Comparison of ENCODE assay signal across 14 cellular contexts in genomic region chr11:7538023-7538422, GRCh38. TPM values are rescaled to one million over a fixed set of nuclear protein-coding genes. Genes with fewer than 3 reads are reported as not detected.
DNase-seq lines count a peak whose midpoint lies in the region; ATAC-seq and TF ChIP-seq lines count a peak whose summit lies in the region.
"Had no signal": no experiment of that assay in that cellular context is flagged by ENCODE, and none has a peak within 500 bp of the region (broad histone marks: within the 10 kb centered on the region; RNA-seq: fewer than 3 reads in every experiment).

No MANE protein-coding gene starts in this region.

- CTCF ChIA-PET in Caco-2 (lab: Charles Lee), result interaction anchor here (0.9 to 2.4 kb wide), 3 partner anchors 11 to 34 kb away, joined by 3 to 7 read pairs (median 5); no protein-coding TSS in a partner anchor

- H3K36me3 Mint-ChIP-seq in Caco-2 (ENCODE audit: insufficient read depth, unreplicated experiment), result peaks cover 6% of the 10 kb centered on the region
- H3K36me3 Mint-ChIP-seq in T-helper 17 cell (ENCODE audit: low read depth), result peaks cover 7% of the 10 kb centered on the region

- intact Hi-C loops in Caco-2 (cut with micrococcal nuclease; ENCODE audit: unreplicated experiment), result loop anchor here (1.0 to 2.0 kb wide), 2 partner anchors 25 to 53 kb away; partner anchors contain the start of genes OLFML1 and PPFIBP2
- intact Hi-C loops in gastrocnemius medialis (cut with DNase I; ENCODE audit: low total_unique reads), result no loop called here
- intact Hi-C loops in breast epithelium (cut with DNase I; ENCODE audit: low total_unique reads), result no loop called here

- BruUV-seq in Caco-2 (replicated peaks; lab: Mats Ljungman, UMichigan), result no TSS peak

- in situ Hi-C loops in gastrocnemius medialis (cut with MboI; ENCODE audit: low sequenced_read_pairs in 4 of 4), result no loop called here

- TF ChIP-seq POLR2A in gastroesophageal sphincter (IDR thresholded peaks at IDR 0.05), result no peak
- TF ChIP-seq POLR2A in gastrocnemius medialis (IDR thresholded peaks at IDR 0.05), result peak in 1 of 2 donors; percentile 7
- no peak for TF ChIP-seq POLR2A in breast epithelium (IDR thresholded peaks at IDR 0.05)

- H3K27ac ChIP-seq in gastroesophageal sphincter (peak overlapping the region in 2 of 4 donors; percentile 12 to 36), gastrocnemius medialis (peak overlapping the region in 3 of 4 donors; percentile 12 to 57 (median 55)), breast epithelium (peak overlapping the region in 1 of 2 donors; percentile 34)
- H3K27ac ChIP-seq: lower lobe of right lung, uterus had no signal

- H3K4me1 Mint-ChIP-seq in Caco-2 (ENCODE audit: low read depth, unreplicated experiment) (peaks cover 51% of the 10 kb centered on the region), T-helper 17 cell (peaks cover 73% of the 10 kb centered on the region)

- H3K9me3 Mint-ChIP-seq in Caco-2 (ENCODE audit: unreplicated experiment), result no peaks in the 10 kb centered on the region

- ATAC-seq in T-helper 17 cell (peak; percentile 66), gastroesophageal sphincter (peak; percentile 65), gastrocnemius medialis (peak; percentile 68 to 74), GM21528 (IDR thresholded peaks at IDR 0.05; ENCODE audit: low FRiP score, unreplicated experiment) (no peak)
- ATAC-seq: lower lobe of right lung had no signal

- H3K27me3 ChIP-seq in Caco-2 (replicated peaks; ENCODE audit: control insufficient read depth, insufficient read depth, low read length) (no peaks in the 10 kb centered on the region), gastroesophageal sphincter (no peaks in the 10 kb centered on the region), gastrocnemius medialis (no peaks in the 10 kb centered on the region), breast epithelium (no peaks in the 10 kb centered on the region)
- H3K27me3 ChIP-seq: uterus had no signal

- H3K36me3 ChIP-seq in Caco-2 (ENCODE audit: control insufficient read depth, insufficient read depth, low read length), result no peaks in the 10 kb centered on the region
- H3K36me3 ChIP-seq in gastroesophageal sphincter, result no peaks in the 10 kb centered on the region
- H3K36me3 ChIP-seq in gastrocnemius medialis, result no peaks in the 10 kb centered on the region
- H3K36me3 ChIP-seq in breast epithelium, result no peaks in the 10 kb centered on the region
- H3K36me3 ChIP-seq: lower lobe of right lung, uterus had no signal

- TF ChIP-seq CTCF in Caco-2 (IDR thresholded peaks at IDR 0.05; ENCODE audit: insufficient read depth in 1 of 2, low read depth in 1 of 2, low read length in 1 of 2, severe bottlenecking in 1 of 2, unreplicated experiment in 1 of 2) (no peak), gastroesophageal sphincter (IDR thresholded peaks at IDR 0.05) (no peak), gastrocnemius medialis (IDR thresholded peaks at IDR 0.05 in 4 of 5, conservative IDR thresholded peaks at IDR 0.05 in 1 of 5) (no peak), breast epithelium (IDR thresholded peaks at IDR 0.05) (no peak)

- 46 to 55% methylated on average over 3 to 5 of the region's 8 CpGs for WGBS in gastroesophageal sphincter (ENCODE audit: low coverage in 1 of 2), 2 donors

- H3K4me1 ChIP-seq in Caco-2 (peaks cover 44% of the 10 kb centered on the region), gastroesophageal sphincter (peaks cover 0 to 8% (median 0%) of the 10 kb centered on the region in 3 donors), gastrocnemius medialis (peaks cover 23 to 29% of the 10 kb centered on the region in 2 donors), breast epithelium (no peaks in the 10 kb centered on the region)
- H3K4me1 ChIP-seq: uterus had no signal

- DNase-seq in Caco-2 (no peak), T-helper 17 cell (no peak), gastrocnemius medialis (peak; percentile 32 to 66), NCI-H1436 treated with DMSO at 0.1 percent for 48 hours (lab: John Stamatoyannopoulos, UW) (no peak), activated gamma-delta T cell treated with Interleukin-2 at 50 U/mL for 16 hours (no peak), breast epithelium (ENCODE audit: low spot score in 2 of 2) (no peak)
- DNase-seq: Calu3, lower lobe of right lung, MM.1S had no signal

- H3K9me3 ChIP-seq in Caco-2, result no peaks in the 10 kb centered on the region
- no peaks in the 10 kb centered on the region for H3K9me3 ChIP-seq in T-helper 17 cell (ENCODE audit: control insufficient read depth, low read length, poor library complexity, severe bottlenecking)
- H3K9me3 ChIP-seq in gastroesophageal sphincter, result no peaks in the 10 kb centered on the region
- H3K9me3 ChIP-seq in gastrocnemius medialis, result no peaks in the 10 kb centered on the region
- no peaks in the 10 kb centered on the region for H3K9me3 ChIP-seq in breast epithelium
- H3K9me3 ChIP-seq: lower lobe of right lung, uterus had no signal

- H3K27ac Mint-ChIP-seq in Caco-2 (ENCODE audit: unreplicated experiment), result peak overlapping the region; percentile 58
- H3K27ac Mint-ChIP-seq in T-helper 17 cell, result peak overlapping the region; percentile 85

- POLR2A ChIA-PET in Caco-2 (lab: Charles Lee), result no interaction called here

- no peak overlapping the region for H3K4me3 ChIP-seq in Caco-2 (ENCODE audit: low read depth, low read length)
- no peak overlapping the region for H3K4me3 ChIP-seq in gastroesophageal sphincter
- H3K4me3 ChIP-seq in gastrocnemius medialis, result no peak overlapping the region
- H3K4me3 ChIP-seq in breast epithelium, result peak overlapping the region in 1 of 3 donors; percentile 1
- H3K4me3 ChIP-seq: lower lobe of right lung, uterus had no signal

- no peaks in the 10 kb centered on the region for H3K27me3 Mint-ChIP-seq in Caco-2 (ENCODE audit: insufficient read depth, unreplicated experiment)
- H3K27me3 Mint-ChIP-seq in T-helper 17 cell, result no peaks in the 10 kb centered on the region

- TF ChIP-seq EP300 in gastroesophageal sphincter (IDR thresholded peaks at IDR 0.05), result no peak

- H3K4me3 Mint-ChIP-seq in Caco-2 (ENCODE audit: unreplicated experiment) (no peak overlapping the region), T-helper 17 cell (peak overlapping the region; percentile 88)

RNA-seq across cellular contexts. Expression of gene PPFIBP2, which starts 24.2 kb away (rescaled TPM):
- 72.5 and 79.8 TPM in 2 replicates for total RNA-seq in Caco-2 (2022)
- total RNA-seq in T-helper 17 cell, result 10 to 100 TPM; 26.2 to 40.6 TPM
- 10 to 100 TPM in 3 of 4 donors, 1 to 10 TPM in 1; 8.0 to 26.5 (median 11.3) TPM for total RNA-seq in gastroesophageal sphincter
- total RNA-seq in gastrocnemius medialis, result 10 to 100 TPM; 10.5 to 33.5 (median 25.4) TPM
- 10 to 100 TPM; 32.3 to 56.1 (median 43.3) TPM for total RNA-seq in breast epithelium

RNA-seq across cellular contexts. Expression of gene OLFML1, which starts 52.7 kb away (rescaled TPM):
- total RNA-seq in Caco-2 (2022) (1.8 and 3.9 TPM in 2 replicates), T-helper 17 cell (not detected), gastroesophageal sphincter (10 to 100 TPM in 1 of 4 donors, 1 to 10 TPM in 3; 3.4 to 10.2 (median 7.6) TPM), gastrocnemius medialis (1 to 10 TPM; 1.7 to 4.0 (median 2.4) TPM), breast epithelium (10 to 100 TPM in 1 of 3 donors, 1 to 10 TPM in 2; 4.6 to 11.9 (median 4.6) TPM)
- total RNA-seq: Calu3, glomerular endothelial cell, RPMI7951 had no signal

Comparison
In these comparisons a context has a peak if more than half of its experiments do, and no peak if none do; other contexts are left out.
1. DNase-seq: peak in gastrocnemius medialis (2 of 2); none in Caco-2 (0 of 2), T-helper 17 cell (0 of 3), NCI-H1436 treated with DMSO at 0.1 percent for 48 hours (single experiment), activated gamma-delta T cell treated with Interleukin-2 at 50 U/mL for 16 hours (single experiment) and breast epithelium (0 of 2).